6 cellular contexts compared by ENCODE assay signal in the genomic region with DNA sequence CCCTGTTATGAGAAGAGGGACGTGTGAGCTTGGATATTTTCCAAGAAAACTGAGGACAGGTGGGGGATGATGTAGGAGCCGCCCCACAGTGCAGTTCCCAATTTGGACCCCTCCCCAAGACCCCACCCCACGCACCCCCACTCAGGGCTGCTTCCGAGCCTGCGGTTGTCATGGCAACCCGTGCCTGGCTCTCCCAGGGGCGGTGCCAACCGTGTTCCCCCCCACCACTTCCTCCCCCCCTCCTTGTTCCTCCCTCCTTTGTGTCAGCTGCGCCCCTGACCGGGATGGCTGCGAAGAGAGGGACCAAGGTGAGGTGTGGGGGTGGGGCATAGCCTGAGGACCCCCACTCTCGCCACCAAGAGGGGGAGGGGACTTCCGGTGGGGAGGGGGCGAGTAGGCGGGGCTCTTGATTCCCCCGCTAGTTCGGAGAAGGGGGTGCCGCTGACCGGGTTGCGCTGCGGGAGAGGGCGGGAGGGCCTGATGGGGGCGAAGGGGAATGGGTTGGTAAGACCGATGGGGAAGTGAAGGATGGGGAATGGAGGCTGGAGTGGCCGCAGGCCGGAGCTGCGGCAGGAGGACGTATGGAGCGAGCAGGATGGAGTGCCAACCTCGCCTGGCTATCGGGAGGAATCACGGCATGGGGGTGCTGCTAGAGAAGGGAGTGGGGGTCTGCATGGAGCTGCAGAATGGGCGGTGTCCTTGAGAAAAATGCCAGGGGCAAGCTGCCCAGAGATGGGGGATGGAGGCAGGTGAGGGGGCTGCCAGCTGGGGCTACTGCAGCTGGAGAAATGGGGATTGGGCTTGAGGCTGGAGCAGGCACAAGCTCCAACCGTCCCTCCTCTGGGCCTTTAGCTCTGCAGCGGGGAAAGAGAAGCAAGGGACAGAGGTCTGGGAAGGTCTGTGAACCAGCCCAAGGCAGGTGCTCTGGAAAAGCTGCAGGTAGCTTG. TPM values are rescaled to one million over a fixed set of nuclear protein-coding genes. Genes with fewer than 3 reads are reported as not detected.
DNase-seq lines count a peak whose midpoint lies in the region; ATAC-seq, FAIRE-seq and TF ChIP-seq lines count a peak whose summit lies in the region.

No MANE protein-coding gene starts in this region.

- DNase-seq in CD4-positive, CD25-positive, alpha-beta regulatory T cell: peak; percentile 43 to 76 (median 46)
- DNase-seq in NCI-H2227 (lab: John Stamatoyannopoulos, UW; ENCODE audit: unreplicated experiment) (peak; percentile 90), astrocyte of the cerebellum (ENCODE audit: low read depth) (no peak), GM12892 (ENCODE audit: insufficient read length) (no peak)
- DNase-seq in naive thymus-derived CD4-positive, alpha-beta T cell: peak in 7 of 9 donors; percentile 37 to 56 (median 51)

- H3K27ac Mint-ChIP-seq in CD4-positive, CD25-positive, alpha-beta regulatory T cell: peak overlapping the region; percentile 91 to 100 (median 99)
- H3K27ac Mint-ChIP-seq in naive thymus-derived CD4-positive, alpha-beta T cell: peak overlapping the region; percentile 72 to 99 (median 98)

- in situ Hi-C loops in astrocyte of the cerebellum (cut with HindIII; ENCODE audit: low sequenced_read_pairs): no loop called here

- TF ChIP-seq POLR2A in GM12892 (IDR thresholded peaks at IDR 0.05; ENCODE audit: low read depth, low read length): no peak

- FAIRE-seq in GM12892 (lab: Jason Lieb, UNC): no peak

- peak overlapping the region; percentile 48 for H3K4me3 ChIP-seq in CD4-positive, CD25-positive, alpha-beta regulatory T cell (ENCODE audit: low read depth, low read length)
- H3K4me3 ChIP-seq in astrocyte of the cerebellum (ENCODE audit: low read depth, low read length): peak overlapping the region; percentile 96
- H3K4me3 ChIP-seq in naive thymus-derived CD4-positive, alpha-beta T cell (ENCODE audit: low read length): peak overlapping the region; percentile 90

- no peaks in the 10 kb centered on the region for H3K9me3 Mint-ChIP-seq in CD4-positive, CD25-positive, alpha-beta regulatory T cell
- H3K9me3 Mint-ChIP-seq in naive thymus-derived CD4-positive, alpha-beta T cell: peaks cover 0 to 4% (median 0%) of the 10 kb centered on the region in 11 donors

- H3K4me1 ChIP-seq in CD4-positive, CD25-positive, alpha-beta regulatory T cell (ENCODE audit: control insufficient read depth, insufficient read depth, low read length, poor library complexity, severe bottlenecking): peaks cover 37% of the 10 kb centered on the region
- H3K4me1 ChIP-seq in naive thymus-derived CD4-positive, alpha-beta T cell (ENCODE audit: control insufficient read depth in 2 of 2, insufficient read depth in 2 of 2, low read length in 2 of 2): peaks cover 11 to 17% of the 10 kb centered on the region in 2 donors

- peaks cover 17% of the 10 kb centered on the region for H3K36me3 ChIP-seq in CD4-positive, CD25-positive, alpha-beta regulatory T cell (ENCODE audit: control insufficient read depth, insufficient read depth, low read length)
- H3K36me3 ChIP-seq in naive thymus-derived CD4-positive, alpha-beta T cell (ENCODE audit: control insufficient read depth in 2 of 3, insufficient read depth in 3 of 3, low read length in 3 of 3): peaks cover 0 to 34% (median 0%) of the 10 kb centered on the region in 3 experiments

- peaks cover 4% of the 10 kb centered on the region for H3K27me3 Mint-ChIP-seq in CD4-positive, CD25-positive, alpha-beta regulatory T cell
- peaks cover 0 to 6% (median 0%) of the 10 kb centered on the region in 5 donors for H3K27me3 Mint-ChIP-seq in naive thymus-derived CD4-positive, alpha-beta T cell

- CTCF ChIA-PET in naive thymus-derived CD4-positive, alpha-beta T cell (lab: Charles Lee): interaction anchor here (0.5 to 4.5 kb wide), 12 partner anchors 19 to 891 kb away, joined by 3 to 45 read pairs (median 4); a partner anchor contains a TSS

- peaks cover 9 to 59% (median 31%) of the 10 kb centered on the region in 4 donors for H3K4me1 Mint-ChIP-seq in CD4-positive, CD25-positive, alpha-beta regulatory T cell
- H3K4me1 Mint-ChIP-seq in naive thymus-derived CD4-positive, alpha-beta T cell: peaks cover 28 to 51% (median 42%) of the 10 kb centered on the region in 7 donors

- H3K9me3 ChIP-seq in CD4-positive, CD25-positive, alpha-beta regulatory T cell (ENCODE audit: control insufficient read depth in 2 of 2, low read length in 2 of 2): no peaks in the 10 kb centered on the region
- H3K9me3 ChIP-seq in naive thymus-derived CD4-positive, alpha-beta T cell (ENCODE audit: control insufficient read depth in 2 of 3, low read length in 3 of 3): no peaks in the 10 kb centered on the region

- no peaks in the 10 kb centered on the region for H3K27me3 ChIP-seq in CD4-positive, CD25-positive, alpha-beta regulatory T cell (ENCODE audit: control insufficient read depth, insufficient read depth, low read length)
- H3K27me3 ChIP-seq in naive thymus-derived CD4-positive, alpha-beta T cell (ENCODE audit: control insufficient read depth in 2 of 2, insufficient read depth in 2 of 2, low read length in 2 of 2): no peaks in the 10 kb centered on the region

- TF ChIP-seq CTCF in astrocyte of the cerebellum (IDR thresholded peaks at IDR 0.05; ENCODE audit: low read depth, low read length, missing control alignments): no peak

- H3K27ac ChIP-seq in CD4-positive, CD25-positive, alpha-beta regulatory T cell (ENCODE audit: insufficient read depth, low read length, poor library complexity, severe bottlenecking): peak overlapping the region; percentile 93
- H3K27ac ChIP-seq in naive thymus-derived CD4-positive, alpha-beta T cell (ENCODE audit: low read depth, low read length): peak overlapping the region; percentile 88

- peaks cover 10% of the 10 kb centered on the region for H3K36me3 Mint-ChIP-seq in CD4-positive, CD25-positive, alpha-beta regulatory T cell
- peaks cover 3 to 26% (median 4%) of the 10 kb centered on the region in 5 donors for H3K36me3 Mint-ChIP-seq in naive thymus-derived CD4-positive, alpha-beta T cell

- POLR2A ChIA-PET in naive thymus-derived CD4-positive, alpha-beta T cell (lab: Charles Lee): interaction anchor here (0.6 to 5.1 kb wide), 10 partner anchors 19 to 1040 kb away, joined by 3 to 30 read pairs (median 4); a partner anchor contains a TSS

- peak overlapping the region; percentile 94 to 100 (median 98) for H3K4me3 Mint-ChIP-seq in CD4-positive, CD25-positive, alpha-beta regulatory T cell
- peak overlapping the region; percentile 94 to 100 (median 98) for H3K4me3 Mint-ChIP-seq in naive thymus-derived CD4-positive, alpha-beta T cell

- intact Hi-C loops in naive thymus-derived CD4-positive, alpha-beta T cell (cut with micrococcal nuclease): loop anchor here (5.0 kb wide), 2 partner anchors 68 to 148 kb away; a partner anchor contains a TSS

- no peak for ATAC-seq in CD4-positive, CD25-positive, alpha-beta regulatory T cell (ENCODE audit: low read depth in 2 of 2)
- ATAC-seq in naive thymus-derived CD4-positive, alpha-beta T cell: no peak
- no peak for ATAC-seq in GM21360 (IDR thresholded peaks at IDR 0.05; ENCODE audit: unreplicated experiment)

RNA-seq across cellular contexts. Expression of a gene that starts 1.0 kb away (rescaled TPM):
- total RNA-seq in CD4-positive, CD25-positive, alpha-beta regulatory T cell: 6.1 TPM
- 1 to 10 TPM in 2 of 4 donors, under 1 TPM in 2; 0.44 to 1.6 (median 0.78) TPM for polyA plus RNA-seq in CD4-positive, CD25-positive, alpha-beta regulatory T cell
- 10 to 100 TPM in 1 of 5 experiments, 1 to 10 TPM in 4; 3.5 to 21.9 (median 4.1) TPM for total RNA-seq in naive thymus-derived CD4-positive, alpha-beta T cell
- 1 to 10 TPM in 1 of 2 donors, under 1 TPM in 1; 0.69 to 1.3 TPM for polyA plus RNA-seq in naive thymus-derived CD4-positive, alpha-beta T cell
- polyA plus RNA-seq in GM12892 (2012; ENCODE audit: missing spikeins): 1.1 TPM

RNA-seq across cellular contexts. Expression of a gene that starts 1.5 kb away (rescaled TPM):
- total RNA-seq in CD4-positive, CD25-positive, alpha-beta regulatory T cell: 122 TPM
- 100 to 1,000 TPM; 468 to 537 (median 507) TPM for polyA plus RNA-seq in CD4-positive, CD25-positive, alpha-beta regulatory T cell
- 100 to 1,000 TPM in 4 of 5 experiments, 10 to 100 TPM in 1; 97.4 to 236 (median 155) TPM for total RNA-seq in naive thymus-derived CD4-positive, alpha-beta T cell
- polyA plus RNA-seq in naive thymus-derived CD4-positive, alpha-beta T cell: 100 to 1,000 TPM; 450 to 469 TPM
- polyA plus RNA-seq in GM12892 (2012; ENCODE audit: missing spikeins): 92.9 TPM

RNA-seq across cellular contexts. Expression of a gene that starts 33.1 kb away (rescaled TPM):
- 18.4 TPM for total RNA-seq in CD4-positive, CD25-positive, alpha-beta regulatory T cell
- polyA plus RNA-seq in CD4-positive, CD25-positive, alpha-beta regulatory T cell: 1 to 10 TPM; 2.7 to 4.1 (median 3.7) TPM
- total RNA-seq in naive thymus-derived CD4-positive, alpha-beta T cell: 10 to 100 TPM; 26.0 to 35.9 (median 28.1) TPM
- 1 to 10 TPM in 1 of 2 donors, under 1 TPM in 1; 0.87 to 2.6 TPM for polyA plus RNA-seq in naive thymus-derived CD4-positive, alpha-beta T cell
- 7.3 TPM for polyA plus RNA-seq in GM12892 (2012; ENCODE audit: missing spikeins)

RNA-seq across cellular contexts. Expression of a gene that starts 33.9 kb away (rescaled TPM):
- 18.4 TPM for total RNA-seq in CD4-positive, CD25-positive, alpha-beta regulatory T cell
- polyA plus RNA-seq in CD4-positive, CD25-positive, alpha-beta regulatory T cell: 10 to 100 TPM; 44.3 to 52.2 (median 49.0) TPM
- total RNA-seq in naive thymus-derived CD4-positive, alpha-beta T cell: 10 to 100 TPM; 19.5 to 40.8 (median 22.0) TPM
- 10 to 100 TPM; 48.9 to 49.9 TPM for polyA plus RNA-seq in naive thymus-derived CD4-positive, alpha-beta T cell
- polyA plus RNA-seq in GM12892 (2012; ENCODE audit: missing spikeins): 36.4 TPM

RNA-seq across cellular contexts. Expression of a gene that starts 34.3 kb away (rescaled TPM):
- total RNA-seq in CD4-positive, CD25-positive, alpha-beta regulatory T cell: 28.1 TPM
- polyA plus RNA-seq in CD4-positive, CD25-positive, alpha-beta regulatory T cell: 100 to 1,000 TPM in 3 of 4 donors, 10 to 100 TPM in 1; 98.3 to 116 (median 101) TPM
- 10 to 100 TPM; 29.1 to 50.4 (median 43.8) TPM for total RNA-seq in naive thymus-derived CD4-positive, alpha-beta T cell
- 100 to 1,000 TPM in 1 of 2 donors, 10 to 100 TPM in 1; 99.2 to 128 TPM for polyA plus RNA-seq in naive thymus-derived CD4-positive, alpha-beta T cell
- 19.6 TPM for polyA plus RNA-seq in GM12892 (2012; ENCODE audit: missing spikeins)

Comparison
In these comparisons a context has a peak if more than half of its experiments do, and no peak if none do; other contexts are left out.
1. DNase-seq: peak in CD4-positive, CD25-positive, alpha-beta regulatory T cell (3 of 3), NCI-H2227 (single experiment) and naive thymus-derived CD4-positive, alpha-beta T cell (7 of 9); none in astrocyte of the cerebellum (single experiment) and GM12892 (single experiment).
2. Peak in every context shown above with its lines, with median percentiles within 50 percentile points of each other: H3K4me3 ChIP-seq.